In genomic region chr6:56499121-56499520, GRCh38 we compare ENCODE assay signal across 15 cellular contexts.
DNase-seq lines count a peak whose midpoint lies in the region; ATAC-seq and TF ChIP-seq lines count a peak whose summit lies in the region.
"Had no signal": no experiment of that assay in that cellular context is flagged by ENCODE, and none has a peak within 500 bp of the region (broad histone marks: within the 10 kb centered on the region; RNA-seq: fewer than 3 reads in every experiment).

No MANE protein-coding gene starts in this region.

- H3K79me2 ChIP-seq in hepatocyte (peaks cover 7% of the 10 kb centered on the region), smooth muscle cell (ENCODE audit: low read depth) (no peaks in the 10 kb centered on the region)

- H3K36me3 ChIP-seq in hepatocyte (replicated peaks; ENCODE audit: insufficient read depth, low read depth) = peaks cover 4% of the 10 kb centered on the region
- no peaks in the 10 kb centered on the region for H3K36me3 ChIP-seq in smooth muscle cell (ENCODE audit: low read depth)

- H3K9me3 Mint-ChIP-seq in activated T-helper 17 cell treated with anti-CD3 and anti-CD28 coated beads, Interleukin-2, amount 50 U/mL, for 72 hours = no peaks in the 10 kb centered on the region
- H3K9me3 Mint-ChIP-seq: GM23338 had no signal

- H3K4me2 ChIP-seq in hepatocyte (no peak overlapping the region), smooth muscle cell (peak overlapping the region; percentile 58)
- H3K4me2 ChIP-seq: GM23338 had no signal

- no peaks in the 10 kb centered on the region for H3K9me2 ChIP-seq in hepatocyte (replicated peaks; ENCODE audit: insufficient read depth)

- no peak overlapping the region for H3K4me3 ChIP-seq in hepatocyte
- no peak overlapping the region for H3K4me3 ChIP-seq in smooth muscle cell
- H3K4me3 ChIP-seq: GM23338, MG63 had no signal

- peaks cover 16% of the 10 kb centered on the region for H3F3A ChIP-seq in smooth muscle cell (ENCODE audit: low read depth)

- DNase-seq in hepatocyte (ENCODE audit: low spot score) (no peak), smooth muscle cell (lab: John Stamatoyannopoulos, UW; ENCODE audit: unreplicated experiment) (no peak), NCI-H446 treated with DMSO at 0.1 percent for 48 hours (lab: John Stamatoyannopoulos, UW) (no peak), HuH-7.5 (ENCODE audit: low spot score) (no peak), DMS153 treated with DMSO at 0.1 percent for 48 hours (lab: John Stamatoyannopoulos, UW; ENCODE audit: unreplicated experiment) (no peak)
- DNase-seq: AML-193, Caco-2, DMS79 treated with DMSO at 0.1 percent for 48 hours, MG63, NCI-H1092 treated with DMSO at 0.1 percent for 48 hours, NCI-H1694 treated with DMSO at 0.1 percent for 48 hours, NCI-H774 had no signal

- H2AFZ ChIP-seq in hepatocyte (no peak overlapping the region), smooth muscle cell (ENCODE audit: low read depth) (no peak overlapping the region)
- H2AFZ ChIP-seq: GM23338 had no signal

- no peaks in the 10 kb centered on the region for H3K36me3 Mint-ChIP-seq in activated T-helper 17 cell treated with anti-CD3 and anti-CD28 coated beads, Interleukin-2, amount 50 U/mL, for 72 hours (ENCODE audit: low read depth)

- no peaks in the 10 kb centered on the region for H3K27me3 ChIP-seq in hepatocyte
- H3K27me3 ChIP-seq in smooth muscle cell (ENCODE audit: low read depth) = no peaks in the 10 kb centered on the region
- H3K27me3 ChIP-seq: MG63 had no signal

- TF ChIP-seq CTCF in hepatocyte (IDR thresholded peaks at IDR 0.05; ENCODE audit: poor library complexity) = no peak
- no peak for TF ChIP-seq CTCF in smooth muscle cell (IDR thresholded peaks at IDR 0.05; ENCODE audit: borderline replicate concordance, insufficient read depth, poor library complexity, severe bottlenecking)

- peak overlapping the region; percentile 64 for H3K27ac ChIP-seq in hepatocyte
- peak overlapping the region; percentile 89 for H3K27ac ChIP-seq in smooth muscle cell (ENCODE audit: low read depth)

- no peaks in the 10 kb centered on the region for H3K9me3 ChIP-seq in hepatocyte (ENCODE audit: low read depth)
- no peaks in the 10 kb centered on the region for H3K9me3 ChIP-seq in smooth muscle cell (replicated peaks; ENCODE audit: low read depth)
- H3K9me3 ChIP-seq: Caco-2, MG63 had no signal

- ATAC-seq in GM19351 (IDR thresholded peaks at IDR 0.05; ENCODE audit: unreplicated experiment) = peak; percentile 67
- peak; percentile 11 for ATAC-seq in activated T-helper 17 cell treated with anti-CD3 and anti-CD28 coated beads, Interleukin-2, amount 50 U/mL, for 72 hours (replicated peaks)
- ATAC-seq: GM23338 had no signal

- peak overlapping the region; percentile 42 for H3K9ac ChIP-seq in smooth muscle cell (ENCODE audit: low read depth)

- no peak overlapping the region for H3K27ac Mint-ChIP-seq in activated T-helper 17 cell treated with anti-CD3 and anti-CD28 coated beads, Interleukin-2, amount 50 U/mL, for 72 hours
- H3K27ac Mint-ChIP-seq: GM23338 had no signal

- no peaks in the 10 kb centered on the region for H3K4me1 ChIP-seq in hepatocyte (ENCODE audit: insufficient read depth)
- no peaks in the 10 kb centered on the region for H3K4me1 ChIP-seq in smooth muscle cell (ENCODE audit: low read depth)
- H3K4me1 ChIP-seq: Caco-2 had no signal

- no peak overlapping the region for H3K4me3 Mint-ChIP-seq in activated T-helper 17 cell treated with anti-CD3 and anti-CD28 coated beads, Interleukin-2, amount 50 U/mL, for 72 hours
- H3K4me3 Mint-ChIP-seq: GM23338 had no signal

- H3K27me3 Mint-ChIP-seq in activated T-helper 17 cell treated with anti-CD3 and anti-CD28 coated beads, Interleukin-2, amount 50 U/mL, for 72 hours = no peaks in the 10 kb centered on the region

- H4K20me1 ChIP-seq in hepatocyte (ENCODE audit: insufficient read depth, poor library complexity, severe bottlenecking) = no peaks in the 10 kb centered on the region
- no peaks in the 10 kb centered on the region for H4K20me1 ChIP-seq in smooth muscle cell (ENCODE audit: low read depth)

- H3K4me1 Mint-ChIP-seq in activated T-helper 17 cell treated with anti-CD3 and anti-CD28 coated beads, Interleukin-2, amount 50 U/mL, for 72 hours = no peaks in the 10 kb centered on the region
- H3K4me1 Mint-ChIP-seq: GM23338 had no signal
